Comparison of ENCODE assay signal across 1 cellular context in genomic region chr17:49190932-49191331, GRCh38.
TF ChIP-seq lines count a peak whose summit lies in the region.

No MANE protein-coding gene starts in this region.

TF ChIP-seq in K562, 482 proteins besides CTCF, POLR2A, EP300 and RAD21:
- TF ChIP-seq PKNOX1 (IDR thresholded peaks at IDR 0.05) (peak; percentile 68), COPS2 (conservative IDR thresholded peaks at IDR 0.05) (no peak)
